ENCODE assay signal across 1 cellular context in the genomic region with DNA sequence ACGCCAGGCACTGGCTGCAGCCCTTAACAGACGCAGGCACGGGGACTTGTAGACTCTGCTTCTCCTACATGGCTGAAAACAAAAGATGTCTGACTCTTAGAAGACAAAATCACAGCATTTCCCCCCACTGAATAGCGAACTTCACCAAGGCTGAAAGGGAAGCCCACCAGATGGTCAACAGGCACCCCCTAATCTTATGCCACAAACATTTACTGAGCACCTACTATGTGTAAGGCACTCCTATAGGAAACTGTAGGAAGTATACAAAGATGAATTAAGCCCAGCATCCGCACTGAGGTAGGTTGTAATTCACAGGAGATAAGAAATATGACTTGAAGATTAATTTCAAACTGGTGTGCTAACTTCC.
A peak's percentile ranks its signal among the peaks of the same experiment; 100 is the strongest.
TF ChIP-seq lines count a peak whose summit lies in the region.

No MANE protein-coding gene starts in this region.

TF ChIP-seq in HepG2, 621 proteins besides CTCF, POLR2A, EP300 and RAD21:
- TF ChIP-seq, protein P1, sequence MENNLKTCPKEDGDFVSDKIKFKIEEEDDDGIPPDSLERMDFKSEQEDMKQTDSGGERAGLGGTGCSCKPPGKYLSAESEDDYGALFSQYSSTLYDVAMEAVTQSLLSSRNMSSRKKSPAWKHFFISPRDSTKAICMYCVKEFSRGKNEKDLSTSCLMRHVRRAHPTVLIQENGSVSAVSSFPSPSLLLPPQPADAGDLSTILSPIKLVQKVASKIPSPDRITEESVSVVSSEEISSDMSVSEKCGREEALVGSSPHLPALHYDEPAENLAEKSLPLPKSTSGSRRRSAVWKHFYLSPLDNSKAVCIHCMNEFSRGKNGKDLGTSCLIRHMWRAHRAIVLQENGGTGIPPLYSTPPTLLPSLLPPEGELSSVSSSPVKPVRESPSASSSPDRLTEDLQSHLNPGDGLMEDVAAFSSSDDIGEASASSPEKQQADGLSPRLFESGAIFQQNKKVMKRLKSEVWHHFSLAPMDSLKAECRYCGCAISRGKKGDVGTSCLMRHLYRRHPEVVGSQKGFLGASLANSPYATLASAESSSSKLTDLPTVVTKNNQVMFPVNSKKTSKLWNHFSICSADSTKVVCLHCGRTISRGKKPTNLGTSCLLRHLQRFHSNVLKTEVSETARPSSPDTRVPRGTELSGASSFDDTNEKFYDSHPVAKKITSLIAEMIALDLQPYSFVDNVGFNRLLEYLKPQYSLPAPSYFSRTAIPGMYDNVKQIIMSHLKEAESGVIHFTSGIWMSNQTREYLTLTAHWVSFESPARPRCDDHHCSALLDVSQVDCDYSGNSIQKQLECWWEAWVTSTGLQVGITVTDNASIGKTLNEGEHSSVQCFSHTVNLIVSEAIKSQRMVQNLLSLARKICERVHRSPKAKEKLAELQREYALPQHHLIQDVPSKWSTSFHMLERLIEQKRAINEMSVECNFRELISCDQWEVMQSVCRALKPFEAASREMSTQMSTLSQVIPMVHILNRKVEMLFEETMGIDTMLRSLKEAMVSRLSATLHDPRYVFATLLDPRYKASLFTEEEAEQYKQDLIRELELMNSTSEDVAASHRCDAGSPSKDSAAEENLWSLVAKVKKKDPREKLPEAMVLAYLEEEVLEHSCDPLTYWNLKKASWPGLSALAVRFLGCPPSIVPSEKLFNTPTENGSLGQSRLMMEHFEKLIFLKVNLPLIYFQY (CRISPR knock-in tag; IDR thresholded peaks at IDR 0.05; ENCODE audit: borderline replicate concordance) = no peak
- TF ChIP-seq TAF1 (CRISPR knock-in tag; IDR thresholded peaks at IDR 0.05) = no peak
- TF ChIP-seq, protein P2, sequence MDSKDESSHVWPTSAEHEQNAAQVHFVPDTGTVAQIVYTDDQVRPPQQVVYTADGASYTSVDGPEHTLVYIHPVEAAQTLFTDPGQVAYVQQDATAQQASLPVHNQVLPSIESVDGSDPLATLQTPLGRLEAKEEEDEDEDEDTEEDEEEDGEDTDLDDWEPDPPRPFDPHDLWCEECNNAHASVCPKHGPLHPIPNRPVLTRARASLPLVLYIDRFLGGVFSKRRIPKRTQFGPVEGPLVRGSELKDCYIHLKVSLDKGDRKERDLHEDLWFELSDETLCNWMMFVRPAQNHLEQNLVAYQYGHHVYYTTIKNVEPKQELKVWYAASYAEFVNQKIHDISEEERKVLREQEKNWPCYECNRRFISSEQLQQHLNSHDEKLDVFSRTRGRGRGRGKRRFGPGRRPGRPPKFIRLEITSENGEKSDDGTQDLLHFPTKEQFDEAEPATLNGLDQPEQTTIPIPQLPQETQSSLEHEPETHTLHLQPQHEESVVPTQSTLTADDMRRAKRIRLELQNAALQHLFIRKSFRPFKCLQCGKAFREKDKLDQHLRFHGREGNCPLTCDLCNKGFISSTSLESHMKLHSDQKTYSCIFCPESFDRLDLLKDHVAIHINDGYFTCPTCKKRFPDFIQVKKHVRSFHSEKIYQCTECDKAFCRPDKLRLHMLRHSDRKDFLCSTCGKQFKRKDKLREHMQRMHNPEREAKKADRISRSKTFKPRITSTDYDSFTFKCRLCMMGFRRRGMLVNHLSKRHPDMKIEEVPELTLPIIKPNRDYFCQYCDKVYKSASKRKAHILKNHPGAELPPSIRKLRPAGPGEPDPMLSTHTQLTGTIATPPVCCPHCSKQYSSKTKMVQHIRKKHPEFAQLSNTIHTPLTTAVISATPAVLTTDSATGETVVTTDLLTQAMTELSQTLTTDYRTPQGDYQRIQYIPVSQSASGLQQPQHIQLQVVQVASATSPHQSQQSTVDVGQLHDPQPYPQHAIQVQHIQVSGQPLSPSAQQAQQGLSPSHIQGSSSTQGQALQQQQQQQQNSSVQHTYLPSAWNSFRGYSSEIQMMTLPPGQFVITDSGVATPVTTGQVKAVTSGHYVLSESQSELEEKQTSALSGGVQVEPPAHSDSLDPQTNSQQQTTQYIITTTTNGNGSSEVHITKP (CRISPR knock-in tag; IDR thresholded peaks at IDR 0.05; ENCODE audit: low read depth) = no peak
- no peak for TF ChIP-seq RCOR2 (CRISPR knock-in tag; IDR thresholded peaks at IDR 0.05)
- TF ChIP-seq SP2 (CRISPR knock-in tag; IDR thresholded peaks at IDR 0.05) = no peak
- peak; percentile 61; the same call in 1 of the 2 replicates for TF ChIP-seq ZKSCAN1 (IDR thresholded peaks at IDR 0.05; ENCODE audit: low read length)
- no peak for TF ChIP-seq FOXA3 (CRISPR knock-in tag; IDR thresholded peaks at IDR 0.05)
- no peak for TF ChIP-seq ZMYM3 (CRISPR knock-in tag; IDR thresholded peaks at IDR 0.05)
- TF ChIP-seq POGZ (CRISPR knock-in tag; IDR thresholded peaks at IDR 0.05) = no peak
- TF ChIP-seq SAFB2 (CRISPR knock-in tag; IDR thresholded peaks at IDR 0.05; ENCODE audit: borderline replicate concordance, low read depth) = no peak
- TF ChIP-seq PITX1 (CRISPR knock-in tag; IDR thresholded peaks at IDR 0.05) = 0 out of 2 replicates have a peak, but pooled peaks have one; percentile 1
- no peak for TF ChIP-seq PHF20 (CRISPR knock-in tag; IDR thresholded peaks at IDR 0.05)
- TF ChIP-seq, protein P3, sequence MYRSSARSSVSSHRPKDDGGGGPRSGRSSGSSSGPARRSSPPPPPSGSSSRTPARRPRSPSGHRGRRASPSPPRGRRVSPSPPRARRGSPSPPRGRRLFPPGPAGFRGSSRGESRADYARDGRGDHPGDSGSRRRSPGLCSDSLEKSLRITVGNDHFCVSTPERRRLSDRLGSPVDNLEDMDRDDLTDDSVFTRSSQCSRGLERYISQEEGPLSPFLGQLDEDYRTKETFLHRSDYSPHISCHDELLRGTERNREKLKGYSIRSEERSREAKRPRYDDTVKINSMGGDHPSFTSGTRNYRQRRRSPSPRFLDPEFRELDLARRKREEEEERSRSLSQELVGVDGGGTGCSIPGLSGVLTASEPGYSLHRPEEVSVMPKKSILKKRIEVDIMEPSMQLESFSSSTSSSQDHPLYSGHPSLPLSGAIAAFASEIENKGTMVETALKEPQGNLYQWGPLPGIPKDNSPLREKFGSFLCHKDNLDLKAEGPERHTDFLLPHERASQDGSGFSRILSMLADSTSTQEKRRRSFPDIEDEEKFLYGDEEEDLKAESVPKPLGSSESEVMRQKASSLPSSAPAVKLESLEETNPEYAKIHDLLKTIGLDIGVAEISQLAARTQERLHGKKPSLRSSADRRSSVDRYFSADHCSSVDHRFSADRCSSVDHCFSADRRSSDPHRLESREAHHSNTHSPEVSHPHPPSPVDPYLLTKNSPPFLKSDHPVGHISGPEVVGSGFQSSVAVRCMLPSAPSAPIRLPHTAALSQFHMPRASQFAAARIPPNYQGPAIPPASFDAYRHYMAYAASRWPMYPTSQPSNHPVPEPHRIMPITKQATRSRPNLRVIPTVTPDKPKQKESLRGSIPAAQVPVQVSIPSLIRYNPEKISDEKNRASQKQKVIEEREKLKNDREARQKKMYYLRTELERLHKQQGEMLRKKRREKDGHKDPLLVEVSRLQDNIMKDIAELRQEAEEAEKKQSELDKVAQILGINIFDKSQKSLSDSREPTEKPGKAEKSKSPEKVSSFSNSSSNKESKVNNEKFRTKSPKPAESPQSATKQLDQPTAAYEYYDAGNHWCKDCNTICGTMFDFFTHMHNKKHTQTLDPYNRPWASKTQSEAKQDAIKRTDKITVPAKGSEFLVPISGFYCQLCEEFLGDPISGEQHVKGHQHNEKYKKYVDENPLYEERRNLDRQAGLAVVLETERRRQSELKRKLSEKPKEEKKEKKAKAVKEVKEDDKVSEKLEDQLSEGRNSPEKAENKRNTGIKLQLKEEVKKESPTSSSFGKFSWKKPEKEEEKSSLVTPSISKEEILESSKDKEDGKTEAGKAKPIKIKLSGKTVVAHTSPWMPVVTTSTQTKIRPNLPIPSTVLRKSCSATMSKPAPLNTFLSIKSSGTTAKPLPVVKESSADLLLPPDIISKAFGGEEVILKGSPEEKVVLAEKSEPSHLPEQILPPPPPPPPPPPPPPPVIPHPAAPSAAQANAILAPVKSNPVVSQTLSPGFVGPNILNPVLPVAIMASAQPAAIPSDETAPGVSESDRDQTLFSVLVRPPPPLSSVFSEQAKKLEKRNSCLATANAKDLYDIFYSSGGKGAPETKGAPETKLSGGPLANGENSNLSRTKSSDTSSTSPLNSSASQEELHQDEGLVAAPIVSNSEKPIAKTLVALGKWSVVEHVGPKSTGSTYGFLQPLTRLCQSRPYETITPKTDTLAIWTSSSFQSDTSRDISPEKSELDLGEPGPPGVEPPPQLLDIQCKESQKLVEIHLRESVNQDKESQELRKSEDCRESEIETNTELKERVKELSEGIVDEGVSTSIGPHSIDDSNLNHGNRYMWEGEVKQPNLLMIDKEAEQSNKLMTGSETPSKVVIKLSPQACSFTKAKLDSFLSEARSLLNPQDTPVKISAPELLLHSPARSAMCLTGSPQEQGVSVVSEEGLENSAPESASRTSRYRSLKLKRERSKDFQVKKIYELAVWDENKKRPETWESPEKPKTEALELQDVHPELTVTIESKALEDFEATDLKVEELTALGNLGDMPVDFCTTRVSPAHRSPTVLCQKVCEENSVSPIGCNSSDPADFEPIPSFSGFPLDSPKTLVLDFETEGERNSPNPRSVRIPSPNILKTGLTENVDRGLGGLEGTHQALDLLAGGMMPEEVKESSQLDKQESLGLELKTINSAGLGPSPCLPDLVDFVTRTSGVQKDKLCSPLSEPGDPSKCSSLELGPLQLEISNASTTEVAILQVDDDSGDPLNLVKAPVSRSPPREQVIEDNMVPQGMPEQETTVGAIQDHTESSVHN (CRISPR knock-in tag; IDR thresholded peaks at IDR 0.05) = 0 out of 2 replicates have a peak, but pooled peaks have one; percentile 8
- TF ChIP-seq, protein P4, sequence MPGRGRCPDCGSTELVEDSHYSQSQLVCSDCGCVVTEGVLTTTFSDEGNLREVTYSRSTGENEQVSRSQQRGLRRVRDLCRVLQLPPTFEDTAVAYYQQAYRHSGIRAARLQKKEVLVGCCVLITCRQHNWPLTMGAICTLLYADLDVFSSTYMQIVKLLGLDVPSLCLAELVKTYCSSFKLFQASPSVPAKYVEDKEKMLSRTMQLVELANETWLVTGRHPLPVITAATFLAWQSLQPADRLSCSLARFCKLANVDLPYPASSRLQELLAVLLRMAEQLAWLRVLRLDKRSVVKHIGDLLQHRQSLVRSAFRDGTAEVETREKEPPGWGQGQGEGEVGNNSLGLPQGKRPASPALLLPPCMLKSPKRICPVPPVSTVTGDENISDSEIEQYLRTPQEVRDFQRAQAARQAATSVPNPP (CRISPR knock-in tag; IDR thresholded peaks at IDR 0.05) = no peak
- no peak for TF ChIP-seq ZNF790 (CRISPR knock-in tag; IDR thresholded peaks at IDR 0.05; ENCODE audit: borderline replicate concordance)
- TF ChIP-seq CEBPB (IDR thresholded peaks at IDR 0.05; ENCODE audit: borderline replicate concordance, low read depth, low read length) = no peak
- no peak for TF ChIP-seq ZNF430 (CRISPR knock-in tag; IDR thresholded peaks at IDR 0.05)
